27 cellular contexts compared by ENCODE assay signal in genomic region chr1:79226963-79227362, GRCh38.
"Had no signal": no experiment of that assay in that cellular context is flagged by ENCODE, and none has a peak within 500 bp of the region (broad histone marks: within the 10 kb centered on the region; RNA-seq: fewer than 3 reads in every experiment).

No MANE protein-coding gene starts in this region.

- H3K4me3 Mint-ChIP-seq: dendritic cell treated with granulocyte-macrophage colony-stimulating factor and Interleukin-4, amounts not matched to agents 40 ng/mL and 50 ng/mL, for 4 days; effector memory CD8-positive, alpha-beta T cell; endodermal cell had no signal

- H3K36me3 ChIP-seq: colonic mucosa, esophagus muscularis mucosa, esophagus squamous epithelium, gastrocnemius medialis, gastroesophageal sphincter, heart left ventricle had no signal

- H3K4me3 ChIP-seq: colonic mucosa, coronary artery, dorsolateral prefrontal cortex, esophagus muscularis mucosa, esophagus squamous epithelium, gastrocnemius medialis, gastroesophageal sphincter, heart left ventricle had no signal

- ATAC-seq: effector memory CD8-positive, alpha-beta T cell; esophagus mucosa; foreskin keratinocyte; gastrocnemius medialis; gastroesophageal sphincter; heart left ventricle had no signal

- H3K27me3 ChIP-seq: colonic mucosa, esophagus muscularis mucosa, esophagus squamous epithelium, foreskin keratinocyte, gastrocnemius medialis, gastroesophageal sphincter, heart left ventricle had no signal

- DNase-seq: colonic mucosa; cortex of kidney; dermis blood vessel endothelial cell; dorsolateral prefrontal cortex; effector CD4-positive, alpha-beta T cell; effector CD8-positive, alpha-beta T cell; effector memory CD4-positive, alpha-beta T cell; effector memory CD8-positive, alpha-beta T cell; endodermal cell; erythroblast; esophagus squamous epithelium; foreskin fibroblast; foreskin keratinocyte; foreskin melanocyte; gastrocnemius medialis; glutamatergic neuron; head of caudate nucleus; heart left ventricle had no signal

- H3K9me3 ChIP-seq: colonic mucosa, esophagus muscularis mucosa, esophagus squamous epithelium, gastrocnemius medialis, gastroesophageal sphincter, heart left ventricle had no signal

- H3K27me3 Mint-ChIP-seq: dendritic cell treated with granulocyte-macrophage colony-stimulating factor and Interleukin-4, amounts not matched to agents 40 ng/mL and 50 ng/mL, for 4 days; effector memory CD8-positive, alpha-beta T cell had no signal

- H3K27ac ChIP-seq: colonic mucosa, coronary artery, dorsolateral prefrontal cortex, epithelial cell of prostate, esophagus muscularis mucosa, esophagus squamous epithelium, foreskin keratinocyte, gastrocnemius medialis, gastroesophageal sphincter, heart left ventricle had no signal

- H3K27ac Mint-ChIP-seq: dendritic cell treated with granulocyte-macrophage colony-stimulating factor and Interleukin-4, amounts not matched to agents 40 ng/mL and 50 ng/mL, for 4 days; effector memory CD8-positive, alpha-beta T cell; endodermal cell had no signal

- FAIRE-seq: colon, endometrium, endothelial cell of umbilical vein had no signal

- H3K4me1 ChIP-seq: colonic mucosa, esophagus muscularis mucosa, esophagus squamous epithelium, foreskin keratinocyte, gastrocnemius medialis, gastroesophageal sphincter, heart left ventricle had no signal
